Comparison of ENCODE assay signal across 9 cellular contexts in genomic region chr20:47353224-47353696, GRCh38. TPM values are rescaled to one million over a fixed set of nuclear protein-coding genes. Genes with fewer than 3 reads are reported as not detected.
DNase-seq lines count a peak whose midpoint lies in the region; ATAC-seq, FAIRE-seq and TF ChIP-seq lines count a peak whose summit lies in the region.
"Had no signal": no experiment of that assay in that cellular context is flagged by ENCODE, and none has a peak within 500 bp of the region (broad histone marks: within the 10 kb centered on the region; RNA-seq: fewer than 3 reads in every experiment).

No MANE protein-coding gene starts in this region.

- TF ChIP-seq EP300 in A549 (IDR thresholded peaks at IDR 0.05) = no peak

- H3K4me1 ChIP-seq in A549 (peaks cover 100% of the 10 kb centered on the region), Karpas-422 (ENCODE audit: low read length) (peaks cover 92% of the 10 kb centered on the region), mucosa of rectum (ENCODE audit: control insufficient read depth in 2 of 2, insufficient read depth in 2 of 2, low read length in 2 of 2) (peaks cover 62 to 90% of the 10 kb centered on the region in 2 donors)

- no peak for TF ChIP-seq CTCF in A549 (IDR thresholded peaks at IDR 0.05)
- TF ChIP-seq CTCF in bronchial epithelial cell (IDR thresholded peaks at IDR 0.05; ENCODE audit: insufficient read depth, low read length, severe bottlenecking) = no peak

- peak overlapping the region; percentile 92 for H3K9ac ChIP-seq in Karpas-422 (ENCODE audit: low read length)
- peak overlapping the region in 1 of 2 donors; percentile 69 for H3K9ac ChIP-seq in mucosa of rectum (ENCODE audit: low read depth in 1 of 2, low read length in 2 of 2)

- 59% methylated on average over 3 of the region's 3 CpGs for WGBS in A549 (ENCODE audit: missing lambda C conversion rate)

- CTCF ChIA-PET in A549 (lab: Yijun Ruan, JAX) = interaction anchor here (1.2 to 14.5 kb wide), 3 partner anchors 15 to 80 kb away, joined by 4 to 137 read pairs (median 46); no protein-coding TSS in a partner anchor

- no peaks in the 10 kb centered on the region for H3K27me3 ChIP-seq in Karpas-422 (ENCODE audit: low read length)
- H3K27me3 ChIP-seq in bronchial epithelial cell (ENCODE audit: control insufficient read depth, insufficient read depth, low read length) = no peaks in the 10 kb centered on the region
- no peaks in the 10 kb centered on the region for H3K27me3 ChIP-seq in mucosa of rectum (ENCODE audit: control insufficient read depth in 2 of 2, insufficient read depth in 2 of 2, low read length in 2 of 2)

- peaks cover 81% of the 10 kb centered on the region for H3K79me2 ChIP-seq in Karpas-422 (ENCODE audit: low read length)

- H3K4me3 ChIP-seq in A549 = no peak overlapping the region
- H3K4me3 ChIP-seq in Karpas-422 (ENCODE audit: low read length) = peak overlapping the region; percentile 77
- peak overlapping the region; percentile 30 for H3K4me3 ChIP-seq in bronchial epithelial cell (ENCODE audit: low read depth, low read length)
- peak overlapping the region; percentile 56 to 59 for H3K4me3 ChIP-seq in mucosa of rectum (ENCODE audit: low read length in 2 of 2)
- H3K4me3 ChIP-seq: mucosa of descending colon had no signal

- H3K9me3 ChIP-seq in A549 = no peaks in the 10 kb centered on the region
- H3K9me3 ChIP-seq in Karpas-422 (ENCODE audit: low read length) = no peaks in the 10 kb centered on the region
- H3K9me3 ChIP-seq in mucosa of rectum (ENCODE audit: control insufficient read depth in 2 of 2, low read length in 2 of 2) = no peaks in the 10 kb centered on the region
- H3K9me3 ChIP-seq: mucosa of descending colon had no signal

- H3K9me2 ChIP-seq in Karpas-422 (replicated peaks; ENCODE audit: insufficient read depth, low read length) = no peaks in the 10 kb centered on the region

- no peak overlapping the region for H2AFZ ChIP-seq in Karpas-422 (ENCODE audit: low read length)

- DNase-seq in A549 (ENCODE audit: low read depth in 1 of 2, low spot score in 1 of 2) (no peak), Karpas-422 (peak; percentile 53), bronchial epithelial cell (ENCODE audit: low read depth) (no peak), mesenteric fat pad (ENCODE audit: low spot score) (no peak)

- no peak for FAIRE-seq in A549 (lab: Jason Lieb, UNC)
- no peak for FAIRE-seq in bronchial epithelial cell (lab: Jason Lieb, UNC)

- H4K20me1 ChIP-seq in Karpas-422 (ENCODE audit: insufficient read depth, low read depth, low read length) = no peaks in the 10 kb centered on the region; the same call in 1 of the 2 replicates

- TF ChIP-seq RAD21 in A549 (conservative IDR thresholded peaks at IDR 0.05 in 1 of 2, IDR thresholded peaks at IDR 0.05 in 1 of 2) = no peak

- H3K4me2 ChIP-seq in A549 (peak overlapping the region; percentile 68), Karpas-422 (ENCODE audit: low read depth, low read length, poor library complexity, severe bottlenecking) (peak overlapping the region; percentile 97)

- POLR2A ChIA-PET in A549 (lab: Yijun Ruan, JAX) = interaction anchor here (0.7 to 1.5 kb wide), 2 partner anchors 79 to 1981 kb away, joined by 3 read pairs; no protein-coding TSS in a partner anchor

- H3K36me3 ChIP-seq in Karpas-422 (ENCODE audit: insufficient read depth, low read length) = peaks cover 15% of the 10 kb centered on the region; the same call in 1 of the 2 replicates
- H3K36me3 ChIP-seq in bronchial epithelial cell (ENCODE audit: control insufficient read depth, insufficient read depth, low read length) = no peaks in the 10 kb centered on the region
- H3K36me3 ChIP-seq in mucosa of rectum (ENCODE audit: control insufficient read depth in 2 of 2, insufficient read depth in 2 of 2, low read length in 2 of 2) = peaks cover 3 to 5% of the 10 kb centered on the region in 2 donors

- no peak for ATAC-seq in A549
- no peak for ATAC-seq in GM18873 (IDR thresholded peaks at IDR 0.05; ENCODE audit: low FRiP score, unreplicated experiment)
- no peak for ATAC-seq in GM18511 (IDR thresholded peaks at IDR 0.05; ENCODE audit: unreplicated experiment)
- ATAC-seq in GM19035 (IDR thresholded peaks at IDR 0.05; ENCODE audit: unreplicated experiment) = no peak

- TF ChIP-seq POLR2A in A549 (IDR thresholded peaks at IDR 0.05; ENCODE audit: low read length) = no peak

- H3K27ac ChIP-seq in A549 = peak overlapping the region; percentile 100
- H3K27ac ChIP-seq in Karpas-422 (ENCODE audit: low read length) = peak overlapping the region; percentile 98
- H3K27ac ChIP-seq in mucosa of rectum (ENCODE audit: low read depth in 2 of 2, low read length in 2 of 2) = peak overlapping the region; percentile 97 to 98

TF ChIP-seq in A549, 52 proteins besides CTCF, POLR2A, EP300 and RAD21:
- TF ChIP-seq MAFK (IDR thresholded peaks at IDR 0.05; ENCODE audit: partially characterized antibody) (no peak), RFX5 (IDR thresholded peaks at IDR 0.05) (no peak), CBX8 (IDR thresholded peaks at IDR 0.05) (no peak), PBX3 (IDR thresholded peaks at IDR 0.05) (no peak), MAX (IDR thresholded peaks at IDR 0.05) (no peak), HEYL (CRISPR knock-in tag; IDR thresholded peaks at IDR 0.05) (no peak), CEBPB (IDR thresholded peaks at IDR 0.05) (no peak), CHD2 (IDR thresholded peaks at IDR 0.05; ENCODE audit: low read length, partially characterized antibody) (no peak), ESRRA (IDR thresholded peaks at IDR 0.05; ENCODE audit: borderline replicate concordance, low read length) (no peak), CBX2 (IDR thresholded peaks at IDR 0.05; ENCODE audit: borderline replicate concordance, low read depth) (no peak), RNF2 (IDR thresholded peaks at IDR 0.05; ENCODE audit: borderline replicate concordance, low read depth) (no peak), USF2 (IDR thresholded peaks at IDR 0.05) (no peak), TFCP2L1 (CRISPR knock-in tag; IDR thresholded peaks at IDR 0.05) (no peak), HDAC2 (IDR thresholded peaks at IDR 0.05) (no peak), ZFP36 (IDR thresholded peaks at IDR 0.05; ENCODE audit: borderline replicate concordance, partially characterized antibody) (no peak), MAZ (IDR thresholded peaks at IDR 0.05; ENCODE audit: borderline replicate concordance, low read depth, low read length) (no peak), CHD4 (IDR thresholded peaks at IDR 0.05; ENCODE audit: borderline replicate concordance) (no peak), NPAS2 (CRISPR knock-in tag; IDR thresholded peaks at IDR 0.05; ENCODE audit: borderline replicate concordance) (no peak), NFE2L2 (conservative IDR thresholded peaks at IDR 0.05; ENCODE audit: low read length) (no peak), SMC3 (IDR thresholded peaks at IDR 0.05) (no peak)

RNA-seq across cellular contexts. Expression of gene ZMYND8, which starts 3.2 kb away (rescaled TPM):
- polyA plus RNA-seq in A549 (2011; rRNA removed) (23.6 and 24.9 TPM in 2 replicates), A549 (2017; fragmentation: RNase III; extraction: RNeasy Plus Mini Kit Qiagen cat#74134 plus additional on column Dnase treatment) (10.2 to 11.2 TPM (median 10.4 TPM) in 3 replicates)
- 10.9 TPM in 2 replicates for polyA plus RNA-seq in A549 (2012; cell fraction: cytosol; rRNA removed)
- 19.5 and 21.4 TPM in 2 replicates for polyA plus RNA-seq in A549 (2012; cell fraction: nucleus; rRNA removed)
- 22.2 and 24.4 TPM in 2 replicates for polyA minus RNA-seq in A549 (2011; rRNA and poly(A)+ RNA removed)
- total RNA-seq in Karpas-422 (2014; rRNA removed; shearing (Covaris generic); ENCODE audit: low replicate concordance) = 33.0 and 44.1 TPM in 2 replicates
- total RNA-seq in bronchial epithelial cell (13.4 and 14.7 TPM in 2 replicates), mesenteric fat pad (23.1 TPM)
